21 cellular contexts compared by ENCODE assay signal in the genomic region with DNA sequence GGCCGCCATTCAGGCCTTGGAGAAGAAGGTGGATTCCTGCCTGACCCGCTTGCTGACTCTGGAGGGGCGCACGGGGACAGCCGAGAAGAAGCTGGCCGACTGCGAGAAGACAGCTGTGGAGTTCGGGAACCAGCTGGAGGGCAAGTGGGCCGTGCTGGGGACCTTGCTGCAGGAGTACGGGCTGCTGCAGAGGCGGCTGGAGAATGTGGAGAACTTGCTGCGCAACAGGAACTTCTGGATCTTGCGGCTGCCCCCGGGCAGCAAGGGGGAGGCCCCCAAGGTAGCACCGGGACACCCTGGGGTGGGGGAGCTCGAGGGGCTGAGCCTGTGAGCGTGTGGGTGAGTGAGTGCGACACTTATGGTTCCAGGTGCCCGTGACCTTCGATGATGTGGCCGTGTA.
"Had no signal": no experiment of that assay in that cellular context is flagged by ENCODE, and none has a peak within 500 bp of the region (broad histone marks: within the 10 kb centered on the region; RNA-seq: fewer than 3 reads in every experiment).

No MANE protein-coding gene starts in this region.

- H3K27ac Mint-ChIP-seq: immature natural killer cell had no signal

- H3K4me3 Mint-ChIP-seq: immature natural killer cell had no signal

- H3K27ac ChIP-seq: colonic mucosa, esophagus squamous epithelium, gastroesophageal sphincter, left ventricle myocardium inferior, ovary, right atrium auricular region, stomach, thoracic aorta, transverse colon had no signal

- H3K4me2 ChIP-seq: smooth muscle cell had no signal

- DNase-seq: colonic mucosa; dermis blood vessel endothelial cell; esophagus squamous epithelium; foreskin fibroblast; glutamatergic neuron; immature natural killer cell; kidney; left cardiac atrium; left ventricle myocardium inferior; naive thymus-derived CD8-positive, alpha-beta T cell; ovary; stimulated activated CD4-positive, alpha-beta T cell treated with anti-CD3 and anti-CD28 coated beads, Interleukin-4, amount 100 ng/mL, for 1 hour; stimulated activated naive CD4-positive, alpha-beta T cell; stomach; substantia nigra; transverse colon had no signal

- H3K36me3 ChIP-seq: colonic mucosa, ovary had no signal

- H3K27me3 Mint-ChIP-seq: naive thymus-derived CD8-positive, alpha-beta T cell had no signal

- H3K9me3 Mint-ChIP-seq: immature natural killer cell; naive thymus-derived CD8-positive, alpha-beta T cell had no signal

- ATAC-seq: gastroesophageal sphincter; left cardiac atrium; naive thymus-derived CD8-positive, alpha-beta T cell had no signal

- H3K4me3 ChIP-seq: colonic mucosa, esophagus squamous epithelium, gastroesophageal sphincter, left ventricle myocardium inferior, lung, ovary, right atrium auricular region, smooth muscle cell, stomach, thoracic aorta, transverse colon had no signal

- H3K9me3 ChIP-seq: colonic mucosa, esophagus squamous epithelium, gastroesophageal sphincter, left ventricle myocardium inferior, ovary, right atrium auricular region, stomach, thoracic aorta, transverse colon had no signal

- H3K27me3 ChIP-seq: colonic mucosa, esophagus squamous epithelium, gastroesophageal sphincter, ovary, right atrium auricular region, stomach, transverse colon had no signal

- FAIRE-seq: kidney had no signal
